12 cellular contexts compared by ENCODE assay signal in genomic region chr2:109481599-109481998, GRCh38.
DNase-seq lines count a peak whose midpoint lies in the region; ATAC-seq and TF ChIP-seq lines count a peak whose summit lies in the region.
"Had no signal": no experiment of that assay in that cellular context is flagged by ENCODE, and none has a peak within 500 bp of the region (broad histone marks: within the 10 kb centered on the region; RNA-seq: fewer than 3 reads in every experiment).

No MANE protein-coding gene starts in this region.

- no peak for TF ChIP-seq CTCF in C4-2B (conservative IDR thresholded peaks at IDR 0.05)
- TF ChIP-seq CTCF in hepatocyte (IDR thresholded peaks at IDR 0.05; ENCODE audit: poor library complexity) = no peak

- CTCF ChIA-PET in activated CD4-positive, alpha-beta memory T cell treated with anti-CD3 and anti-CD28 coated beads for 36 hours (lab: Charles Lee) = interaction anchor here (1.0 kb wide), 1 partner anchor 29 kb away, joined by 3 read pairs; no protein-coding TSS in a partner anchor

- H3K4me3 Mint-ChIP-seq in activated CD4-positive, alpha-beta memory T cell treated with anti-CD3 and anti-CD28 coated beads for 36 hours = no peak overlapping the region
- H3K4me3 Mint-ChIP-seq: CD8-positive, alpha-beta T cell had no signal

- no peaks in the 10 kb centered on the region for H4K20me1 ChIP-seq in hepatocyte (ENCODE audit: insufficient read depth, poor library complexity, severe bottlenecking)

- DNase-seq in SJCRH30 (no peak), hepatocyte (ENCODE audit: low spot score) (no peak)
- DNase-seq in activated CD4-positive, alpha-beta memory T cell treated with anti-CD3 and anti-CD28 coated beads for 36 hours = no peak
- DNase-seq: CD8-positive, alpha-beta T cell; Kasumi-1; NCI-H187 treated with DMSO at 0.1 percent for 48 hours had no signal

- H3K9me3 ChIP-seq in SJCRH30 (replicated peaks) = no peaks in the 10 kb centered on the region
- H3K9me3 ChIP-seq in skeletal muscle satellite cell (replicated peaks; ENCODE audit: low read length) = no peaks in the 10 kb centered on the region
- no peaks in the 10 kb centered on the region for H3K9me3 ChIP-seq in hepatocyte (ENCODE audit: low read depth)

- 90% methylated on average over 9 of the region's 9 CpGs for WGBS in hepatocyte (ENCODE audit: low lambda C conversion rate, missing lambda C conversion rate)

- no peak overlapping the region for H3K27ac Mint-ChIP-seq in activated CD4-positive, alpha-beta memory T cell treated with anti-CD3 and anti-CD28 coated beads for 36 hours
- H3K27ac Mint-ChIP-seq: CD8-positive, alpha-beta T cell had no signal

- H3K36me3 Mint-ChIP-seq in activated CD4-positive, alpha-beta memory T cell treated with anti-CD3 and anti-CD28 coated beads for 36 hours = no peaks in the 10 kb centered on the region

- H3K36me3 ChIP-seq in SJCRH30 = no peaks in the 10 kb centered on the region
- H3K36me3 ChIP-seq in skeletal muscle satellite cell (ENCODE audit: insufficient read depth, low read length) = peaks cover 15% of the 10 kb centered on the region
- H3K36me3 ChIP-seq in hepatocyte (replicated peaks; ENCODE audit: insufficient read depth, low read depth) = no peaks in the 10 kb centered on the region

- ATAC-seq in GM21825 (IDR thresholded peaks at IDR 0.05; ENCODE audit: unreplicated experiment) (no peak), GM18517 (IDR thresholded peaks at IDR 0.05; ENCODE audit: unreplicated experiment) (no peak)
- ATAC-seq: CD8-positive, alpha-beta T cell; Panc1 had no signal

- POLR2A ChIA-PET in activated CD4-positive, alpha-beta memory T cell treated with anti-CD3 and anti-CD28 coated beads for 36 hours (lab: Charles Lee) = no interaction called here

- H3K27me3 ChIP-seq in SJCRH30 (no peaks in the 10 kb centered on the region), layer of hippocampus (ENCODE audit: control insufficient read depth, insufficient read depth, low read length) (no peaks in the 10 kb centered on the region), skeletal muscle satellite cell (ENCODE audit: control insufficient read depth, insufficient read depth, low read length) (no peaks in the 10 kb centered on the region), hepatocyte (no peaks in the 10 kb centered on the region)

- intact Hi-C loops in activated CD4-positive, alpha-beta memory T cell treated with anti-CD3 and anti-CD28 coated beads for 36 hours (cut with micrococcal nuclease) = no loop called here

- H3K9me2 ChIP-seq in hepatocyte (replicated peaks; ENCODE audit: insufficient read depth) = no peaks in the 10 kb centered on the region

- no peaks in the 10 kb centered on the region for H3K4me1 Mint-ChIP-seq in activated CD4-positive, alpha-beta memory T cell treated with anti-CD3 and anti-CD28 coated beads for 36 hours (ENCODE audit: low read depth)

- H3K27me3 Mint-ChIP-seq in activated CD4-positive, alpha-beta memory T cell treated with anti-CD3 and anti-CD28 coated beads for 36 hours = no peaks in the 10 kb centered on the region

- H2AFZ ChIP-seq in hepatocyte = no peak overlapping the region

- no peaks in the 10 kb centered on the region for H3K79me2 ChIP-seq in hepatocyte

- H3K4me3 ChIP-seq in SJCRH30 = no peak overlapping the region
- no peak overlapping the region for H3K4me3 ChIP-seq in skeletal muscle satellite cell (ENCODE audit: low read length)
- H3K4me3 ChIP-seq in hepatocyte = no peak overlapping the region

- peak overlapping the region; percentile 15 for H3K9ac ChIP-seq in skeletal muscle satellite cell (ENCODE audit: low read depth, low read length)

- peak overlapping the region; percentile 87 for H3K27ac ChIP-seq in C4-2B
- H3K27ac ChIP-seq in SJCRH30 = peak overlapping the region; percentile 64
- H3K27ac ChIP-seq in layer of hippocampus (ENCODE audit: low read depth, low read length) = peak overlapping the region; percentile 69
- H3K27ac ChIP-seq in hepatocyte = no peak overlapping the region

- H3K9me3 Mint-ChIP-seq in activated CD4-positive, alpha-beta memory T cell treated with anti-CD3 and anti-CD28 coated beads for 36 hours = no peaks in the 10 kb centered on the region
- H3K9me3 Mint-ChIP-seq: CD8-positive, alpha-beta T cell had no signal

- H3K4me2 ChIP-seq in skeletal muscle satellite cell (ENCODE audit: low read length) (peak overlapping the region; percentile 4), hepatocyte (no peak overlapping the region)

- peaks cover 46% of the 10 kb centered on the region for H3K4me1 ChIP-seq in SJCRH30
- peaks cover 25% of the 10 kb centered on the region for H3K4me1 ChIP-seq in skeletal muscle satellite cell (ENCODE audit: control insufficient read depth, insufficient read depth, low read length)
- peaks cover 15% of the 10 kb centered on the region for H3K4me1 ChIP-seq in hepatocyte (ENCODE audit: insufficient read depth)
